Comparison of ENCODE assay signal across 18 cellular contexts in the genomic region with DNA sequence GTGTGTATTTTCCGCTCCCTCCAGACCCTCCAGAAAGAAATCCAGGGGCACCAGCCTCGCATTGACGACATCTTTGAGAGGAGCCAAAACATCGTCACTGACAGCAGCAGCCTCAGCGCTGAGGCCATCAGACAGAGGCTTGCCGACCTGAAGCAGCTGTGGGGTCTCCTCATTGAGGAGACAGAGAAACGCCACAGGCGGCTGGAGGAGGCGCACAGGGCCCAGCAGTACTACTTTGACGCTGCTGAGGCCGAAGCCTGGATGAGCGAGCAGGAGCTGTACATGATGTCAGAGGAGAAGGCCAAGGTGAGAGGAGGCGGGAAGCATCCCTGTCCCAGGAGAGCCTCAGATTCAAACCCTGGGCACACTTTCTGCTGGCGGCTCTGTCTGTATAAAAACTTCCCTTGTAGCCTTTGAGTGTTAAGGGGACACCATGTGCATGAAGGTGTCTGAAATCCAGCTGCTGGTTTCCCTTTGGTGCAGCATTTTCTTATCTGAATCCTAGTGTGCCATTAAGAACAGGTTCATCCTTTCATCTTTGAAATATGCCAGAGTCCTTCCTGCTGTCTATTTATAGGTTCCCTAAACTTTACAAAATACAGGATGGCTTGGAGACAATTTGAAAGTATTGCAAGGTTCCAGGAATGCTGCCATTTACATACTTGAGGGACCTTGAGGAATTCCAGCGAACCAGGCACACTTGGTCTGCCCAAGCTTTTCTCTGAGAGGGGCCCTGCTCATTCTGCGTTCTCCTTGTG.
DNase-seq lines count a peak whose midpoint lies in the region; ATAC-seq and TF ChIP-seq lines count a peak whose summit lies in the region.
"Had no signal": no experiment of that assay in that cellular context is flagged by ENCODE, and none has a peak within 500 bp of the region (broad histone marks: within the 10 kb centered on the region; RNA-seq: fewer than 3 reads in every experiment).

No MANE protein-coding gene starts in this region.

- H3K4me1 ChIP-seq in CD8-positive, alpha-beta T cell (ENCODE audit: insufficient read depth, low read length) = no peaks in the 10 kb centered on the region
- H3K4me1 ChIP-seq in Caco-2 (no peaks in the 10 kb centered on the region), esophagus muscularis mucosa (peaks cover 15 to 33% (median 24%) of the 10 kb centered on the region in 4 donors), foreskin keratinocyte (no peaks in the 10 kb centered on the region)
- H3K4me1 ChIP-seq: HAP-1 had no signal

- ATAC-seq in CD8-positive, alpha-beta T cell = no peak
- no peak for ATAC-seq in foreskin keratinocyte
- ATAC-seq in GM21390 (IDR thresholded peaks at IDR 0.05; ENCODE audit: unreplicated experiment) = no peak

- H3K27ac Mint-ChIP-seq in CD8-positive, alpha-beta T cell = peak overlapping the region; percentile 10
- H3K27ac Mint-ChIP-seq in Caco-2 (ENCODE audit: unreplicated experiment) = peak overlapping the region; percentile 57
- no peak overlapping the region for H3K27ac Mint-ChIP-seq in osteocyte (ENCODE audit: unreplicated experiment)
- H3K27ac Mint-ChIP-seq: B cell had no signal

- H3K36me3 Mint-ChIP-seq in CD8-positive, alpha-beta T cell = peaks cover 97% of the 10 kb centered on the region
- H3K36me3 Mint-ChIP-seq in Caco-2 (ENCODE audit: insufficient read depth, unreplicated experiment) (peaks cover 99% of the 10 kb centered on the region), osteocyte (ENCODE audit: unreplicated experiment) (peaks cover 72% of the 10 kb centered on the region)

- CTCF ChIA-PET in CD8-positive, alpha-beta T cell (lab: Charles Lee) = interaction anchor here (1.1 to 1.5 kb wide), 4 partner anchors 12 to 54 kb away, joined by 3 to 4 read pairs (median 3); no protein-coding TSS in a partner anchor
- CTCF ChIA-PET in Caco-2 (lab: Charles Lee) = interaction anchor here (1.0 kb wide), 1 partner anchor 12 kb away, joined by 3 read pairs; no protein-coding TSS in a partner anchor

- BruUV-seq in Caco-2 (replicated peaks; lab: Mats Ljungman, UMichigan) = no TSS peak

- H3K9me3 ChIP-seq in CD8-positive, alpha-beta T cell (ENCODE audit: low read length) = no peaks in the 10 kb centered on the region
- H3K9me3 ChIP-seq in Caco-2 (no peaks in the 10 kb centered on the region), esophagus muscularis mucosa (no peaks in the 10 kb centered on the region)
- H3K9me3 ChIP-seq: HAP-1 had no signal

- H3K36me3 ChIP-seq in CD8-positive, alpha-beta T cell (ENCODE audit: insufficient read depth, low read length) = peaks cover 84% of the 10 kb centered on the region
- H3K36me3 ChIP-seq in Caco-2 (ENCODE audit: control insufficient read depth, insufficient read depth, low read length) (peaks cover 16% of the 10 kb centered on the region), esophagus muscularis mucosa (peaks cover 81 to 97% (median 87%) of the 10 kb centered on the region in 4 donors)

- no peak for TF ChIP-seq EP300 in esophagus muscularis mucosa (IDR thresholded peaks at IDR 0.05)

- intact Hi-C loops in CD8-positive, alpha-beta T cell (cut with DNase I, micrococcal nuclease) = no loop called here
- intact Hi-C loops in Caco-2 (cut with micrococcal nuclease; ENCODE audit: unreplicated experiment) = no loop called here
- intact Hi-C loops in esophagus muscularis mucosa (cut with DNase I) = no loop called here

- H3K4me1 Mint-ChIP-seq in CD8-positive, alpha-beta T cell (ENCODE audit: low read depth) = no peaks in the 10 kb centered on the region
- H3K4me1 Mint-ChIP-seq in Caco-2 (ENCODE audit: low read depth, unreplicated experiment) (peaks cover 11% of the 10 kb centered on the region), osteocyte (ENCODE audit: unreplicated experiment) (no peaks in the 10 kb centered on the region)
- H3K4me1 Mint-ChIP-seq: B cell had no signal

- H3K27me3 ChIP-seq in CD8-positive, alpha-beta T cell (ENCODE audit: insufficient read depth, low read length) = no peaks in the 10 kb centered on the region
- H3K27me3 ChIP-seq in Caco-2 (replicated peaks; ENCODE audit: control insufficient read depth, insufficient read depth, low read length) = no peaks in the 10 kb centered on the region
- no peaks in the 10 kb centered on the region for H3K27me3 ChIP-seq in esophagus muscularis mucosa
- no peaks in the 10 kb centered on the region for H3K27me3 ChIP-seq in foreskin keratinocyte

- no peak overlapping the region for H3K4me3 Mint-ChIP-seq in CD8-positive, alpha-beta T cell
- no peak overlapping the region for H3K4me3 Mint-ChIP-seq in Caco-2 (ENCODE audit: unreplicated experiment)
- H3K4me3 Mint-ChIP-seq in osteocyte (ENCODE audit: unreplicated experiment) = no peak overlapping the region
- H3K4me3 Mint-ChIP-seq: B cell; CD4-positive, CD25-positive, alpha-beta regulatory T cell had no signal

- WGBS in esophagus muscularis mucosa = 79% methylated on average over 16 of the region's 16 CpGs

- H3K9me3 Mint-ChIP-seq in CD8-positive, alpha-beta T cell = no peaks in the 10 kb centered on the region
- H3K9me3 Mint-ChIP-seq in Caco-2 (ENCODE audit: unreplicated experiment) (no peaks in the 10 kb centered on the region), osteocyte (ENCODE audit: unreplicated experiment) (no peaks in the 10 kb centered on the region)
- H3K9me3 Mint-ChIP-seq: CD4-positive, CD25-positive, alpha-beta regulatory T cell had no signal

- DNase-seq in CD8-positive, alpha-beta T cell = no peak
- DNase-seq in Caco-2 = no peak
- DNase-seq in esophagus muscularis mucosa (ENCODE audit: extremely low spot score) = no peak
- DNase-seq in osteocyte (ENCODE audit: extremely low spot score, unreplicated experiment) = peak; percentile 10
- no peak for DNase-seq in foreskin keratinocyte
- no peak for DNase-seq in SHP77 treated with DMSO at 0.1 percent for 48 hours (lab: John Stamatoyannopoulos, UW)
- DNase-seq: Calu3; CD4-positive, CD25-positive, alpha-beta regulatory T cell; DMS53; IMR-90; Kasumi-1; NCI-H1105; NCI-H1694; NCI-H510A treated with DMSO at 0.1 percent for 48 hours; NCI-H82 had no signal

- H3K27ac ChIP-seq in CD8-positive, alpha-beta T cell (ENCODE audit: low read depth, low read length) = no peak overlapping the region
- H3K27ac ChIP-seq in esophagus muscularis mucosa (replicated peaks in 1 of 4) (peak overlapping the region in 3 of 4 donors; percentile 21 to 38 (median 29)), foreskin keratinocyte (no peak overlapping the region)

- POLR2A ChIA-PET in CD8-positive, alpha-beta T cell (lab: Charles Lee) = no interaction called here
- POLR2A ChIA-PET in Caco-2 (lab: Charles Lee) = no interaction called here

- no peak for TF ChIP-seq CTCF in CD8-positive, alpha-beta T cell (IDR thresholded peaks at IDR 0.05)
- no peak for TF ChIP-seq CTCF in Caco-2 (IDR thresholded peaks at IDR 0.05; ENCODE audit: insufficient read depth in 1 of 2, low read depth in 1 of 2, low read length in 1 of 2, severe bottlenecking in 1 of 2, unreplicated experiment in 1 of 2)
- no peak for TF ChIP-seq CTCF in esophagus muscularis mucosa (IDR thresholded peaks at IDR 0.05)
- no peak for TF ChIP-seq CTCF in osteocyte (IDR thresholded peaks at IDR 0.05)
- no peak for TF ChIP-seq CTCF in foreskin keratinocyte (conservative IDR thresholded peaks at IDR 0.05)

- no peak overlapping the region for H3K4me3 ChIP-seq in CD8-positive, alpha-beta T cell (ENCODE audit: low read depth, low read length)
- H3K4me3 ChIP-seq in Caco-2 (ENCODE audit: low read depth, low read length) (no peak overlapping the region), esophagus muscularis mucosa (no peak overlapping the region)
- H3K4me3 ChIP-seq: HAP-1 had no signal

- no peak for TF ChIP-seq POLR2A in esophagus muscularis mucosa (IDR thresholded peaks at IDR 0.05; ENCODE audit: low read depth)

- H3K27me3 Mint-ChIP-seq in CD8-positive, alpha-beta T cell (ENCODE audit: low read depth) = no peaks in the 10 kb centered on the region
- H3K27me3 Mint-ChIP-seq in Caco-2 (ENCODE audit: insufficient read depth, unreplicated experiment) = no peaks in the 10 kb centered on the region
- no peaks in the 10 kb centered on the region for H3K27me3 Mint-ChIP-seq in osteocyte (ENCODE audit: unreplicated experiment)
- H3K27me3 Mint-ChIP-seq: B cell; CD4-positive, CD25-positive, alpha-beta regulatory T cell had no signal

Comparison
In these comparisons a context has a peak if more than half of its experiments do, and no peak if none do; other contexts are left out.
1. H3K27ac ChIP-seq: peak in esophagus muscularis mucosa (3 of 4); none in CD8-positive, alpha-beta T cell (single experiment) and foreskin keratinocyte (single experiment).